ENCODE assay signal across 27 cellular contexts in genomic region chrX:84133023-84133422, GRCh38. TPM values are rescaled to one million over a fixed set of nuclear protein-coding genes. Genes with fewer than 3 reads are reported as not detected.
"Had no signal": no experiment of that assay in that cellular context is flagged by ENCODE, and none has a peak within 500 bp of the region (broad histone marks: within the 10 kb centered on the region; RNA-seq: fewer than 3 reads in every experiment).

No MANE protein-coding gene starts in this region.

- DNase-seq: activated CD4-positive, alpha-beta memory T cell treated with anti-CD3 and anti-CD28 coated beads, Interleukin-2, amount 10 ng/mL, durations not matched to agents 7 days and 5 days; activated CD4-positive, alpha-beta T cell treated with anti-CD3 and anti-CD28 coated beads, Interleukin-2, amount 10 ng/mL, durations not matched to agents 7 days and 5 days; activated CD4-positive, CD25-positive, alpha-beta regulatory T cell treated with anti-CD3 and anti-CD28 coated beads, Interleukin-2, amount 50 U/mL, for 72 hours; activated CD8-positive, alpha-beta memory T cell treated with anti-CD3 and anti-CD28 coated beads, Interleukin-2, amount 50 U/mL, for 48 hours; activated naive CD8-positive, alpha-beta T cell treated with anti-CD3 and anti-CD28 coated beads, Interleukin-2, amount 50 U/mL, for 24 hours; activated T-cell treated with anti-CD3 and anti-CD28 coated beads, Interleukin-2, amount 50 U/mL, for 24 hours; anterior cingulate cortex; cerebellar nuclear complex; cortex of kidney; left colon; naive B cell; nephron progenitor cell; right lobe of liver; small intestine; stimulated activated CD4-positive, alpha-beta T cell treated with anti-CD3 and anti-CD28 coated beads, Interleukin-4, amount 100 ng/mL, for 4 hours; stimulated activated CD8-positive, alpha-beta memory T cell treated with anti-CD3 and anti-CD28 coated beads, Interleukin-4, amount 100 ng/mL, for 48 hours; stimulated activated naive CD8-positive, alpha-beta T cell treated with anti-CD3 and anti-CD28 coated beads, Interleukin-15, amount 100 ng/mL, for 72 hours; substantia nigra; T-helper 2 cell had no signal

- H3K4me3 ChIP-seq: cardiac muscle cell, esophagus muscularis mucosa, gastroesophageal sphincter, hepatocyte, right lobe of liver, vagina had no signal

- H3K27me3 ChIP-seq: cardiac muscle cell, esophagus muscularis mucosa, gastroesophageal sphincter, hepatocyte, neutrophil, vagina had no signal

- H3K4me1 ChIP-seq: esophagus muscularis mucosa, gastroesophageal sphincter, right lobe of liver, vagina had no signal

- H3K27ac ChIP-seq: cardiac muscle cell, esophagus muscularis mucosa, gastroesophageal sphincter, hepatocyte, neutrophil, right lobe of liver, vagina had no signal

- ATAC-seq: activated naive CD8-positive, alpha-beta T cell treated with anti-CD3 and anti-CD28 coated beads, Interleukin-2, amount 50 U/mL, for 24 hours; gastroesophageal sphincter; left colon; right lobe of liver; stimulated activated memory B cell treated with anti-CD40 and anti-IgM and Interleukin-4, amounts not matched to agents 10 μg/mL and 1 μg/mL and 100 μg/mL, for 72 hours; stimulated activated naive CD8-positive, alpha-beta T cell treated with anti-CD3 and anti-CD28 coated beads, Interleukin-15, amount 100 ng/mL, for 72 hours had no signal

- FAIRE-seq: keratinocyte, small intestine had no signal

- H3K9me3 ChIP-seq: esophagus muscularis mucosa, gastroesophageal sphincter, neutrophil, right lobe of liver, vagina had no signal

- H3K36me3 ChIP-seq: cardiac muscle cell, esophagus muscularis mucosa, gastroesophageal sphincter, neutrophil, right lobe of liver, vagina had no signal

RNA-seq across cellular contexts. Expression of gene RPS6KA6, which starts 55.0 kb away (rescaled TPM):
- total RNA-seq: activated CD4-positive, alpha-beta T cell treated with anti-CD3 and anti-CD28 coated beads, Interleukin-2, amount 10 ng/mL, durations not matched to agents 7 days and 5 days had no signal
